In genomic region chr9:92892317-92892716, GRCh38 we compare ENCODE assay signal across 6 cellular contexts. TPM values are rescaled to one million over a fixed set of nuclear protein-coding genes. Genes with fewer than 3 reads are reported as not detected.
DNase-seq lines count a peak whose midpoint lies in the region; TF ChIP-seq lines count a peak whose summit lies in the region.
"Not testable (repeated sequence)": the region's sequence is repeated elsewhere in the genome, so short reads cannot be mapped to it uniquely, and the experiment has no call there.
"Had no signal": no experiment of that assay in that cellular context is flagged by ENCODE, and none has a peak within 500 bp of the region (broad histone marks: within the 10 kb centered on the region; RNA-seq: fewer than 3 reads in every experiment).

No MANE protein-coding gene starts in this region.

- not testable (repeated sequence) for H3K27ac ChIP-seq in liver (ENCODE audit: low read depth in 1 of 2, low read length in 2 of 2)

- WGBS in liver: 54% methylated on average over 2 of the region's 2 CpGs

- not testable (repeated sequence) for H3K36me3 ChIP-seq in liver (ENCODE audit: control insufficient read depth in 4 of 4, insufficient read depth in 3 of 4, low read depth in 1 of 4, low read length in 3 of 4)

- not testable (repeated sequence) for H3K4me1 ChIP-seq in liver (ENCODE audit: control insufficient read depth in 4 of 4, insufficient read depth in 4 of 4, low read length in 3 of 4)

- H3K27me3 ChIP-seq in liver (ENCODE audit: control insufficient read depth in 4 of 4, insufficient read depth in 4 of 4, low read length in 3 of 4): not testable (repeated sequence)

- H3K4me3 ChIP-seq in epithelial cell of proximal tubule (ENCODE audit: low read depth, low read length); liver (ENCODE audit: low read depth in 1 of 3, low read length in 3 of 3): not testable (repeated sequence)

- not testable (repeated sequence) for TF ChIP-seq RAD21 in liver (IDR thresholded peaks at IDR 0.05)

- TF ChIP-seq CTCF in epithelial cell of proximal tubule (conservative IDR thresholded peaks at IDR 0.05; ENCODE audit: low read depth, low read length); liver (IDR thresholded peaks at IDR 0.05; ENCODE audit: low read depth, low read length, missing input control): not testable (repeated sequence)

- not testable (repeated sequence) for H3K9me3 ChIP-seq in liver (ENCODE audit: control insufficient read depth in 4 of 4, low read length in 3 of 4)

- H3K9ac ChIP-seq in liver (ENCODE audit: low read depth in 1 of 2, low read length in 2 of 2): not testable (repeated sequence)

- DNase-seq in epithelial cell of proximal tubule (ENCODE audit: low read depth): peak; percentile 9
- peak; percentile 10 for DNase-seq in left kidney (ENCODE audit: low read depth, low spot score)
- peak; percentile 15 for DNase-seq in renal cortical epithelial cell (ENCODE audit: low read depth)

TF ChIP-seq in liver, 16 proteins besides CTCF, POLR2A, EP300 and RAD21:
- peak; percentile 26 to 46 for TF ChIP-seq HNF4A (conservative IDR thresholded peaks at IDR 0.05)

RNA-seq across cellular contexts. Expression of gene ZNF484, which starts 14.5 kb away (rescaled TPM):
- total RNA-seq in epithelial cell of proximal tubule (3.8 and 4.0 TPM in 2 replicates), liver (1 to 10 TPM; 6.3 to 7.2 TPM), renal cortical epithelial cell (13.0 and 23.5 TPM in 2 replicates)
- polyA plus RNA-seq in liver: 1 to 10 TPM in 1 of 2 donors, under 1 TPM in 1; 0.83 to 1.1 TPM

RNA-seq across cellular contexts. Expression of gene FGD3, which starts 55.0 kb away (rescaled TPM):
- total RNA-seq in epithelial cell of proximal tubule: 0.14 and 0.58 TPM in 2 replicates
- 1 to 10 TPM; 5.5 to 6.2 TPM for total RNA-seq in liver
- polyA plus RNA-seq in liver: 1 to 10 TPM; 1.6 to 1.7 TPM
- total RNA-seq in renal cortical epithelial cell: 0.35 and 0.52 TPM in 2 replicates
- total RNA-seq: G401 had no signal
- polyA plus RNA-seq: AG04450 had no signal
